Comparison of ENCODE assay signal across 24 cellular contexts in genomic region chr10:12360461-12360860, GRCh38.
"Had no signal": no experiment of that assay in that cellular context is flagged by ENCODE, and none has a peak within 500 bp of the region (broad histone marks: within the 10 kb centered on the region; RNA-seq: fewer than 3 reads in every experiment).

No MANE protein-coding gene starts in this region.

- H3K9me3 Mint-ChIP-seq: activated naive CD8-positive, alpha-beta T cell treated with anti-CD3 and anti-CD28 coated beads, Interleukin-2, amount 10 ng/mL, durations not matched to agents 7 days and 5 days; activated T-cell treated with anti-CD3 and anti-CD28 coated beads, Interleukin-2, amount 50 U/mL, for 4 hours; activated T-helper 2 cell treated with anti-CD3 and anti-CD28 coated beads, Interferon-gamma antibody, Interleukin-2, Interleukin-4, amounts not matched to agents 10 μg/mL and 5 μg/mL and 100 μg/mL, durations not matched to agents 14 hours and 24 hours and 36 hours; effector memory CD8-positive, alpha-beta T cell; nephron had no signal

- H3K27ac Mint-ChIP-seq: activated CD4-positive, alpha-beta T cell treated with anti-CD3 and anti-CD28 coated beads for 36 hours; activated naive CD8-positive, alpha-beta T cell treated with anti-CD3 and anti-CD28 coated beads, Interleukin-2, amount 10 ng/mL, durations not matched to agents 7 days and 5 days; activated T-helper 2 cell treated with anti-CD3 and anti-CD28 coated beads, Interferon-gamma antibody, Interleukin-2, Interleukin-4, amounts not matched to agents 10 μg/mL and 5 μg/mL and 100 μg/mL, durations not matched to agents 14 hours and 24 hours and 36 hours; nephron had no signal

- H3K27me3 Mint-ChIP-seq: activated CD4-positive, alpha-beta T cell treated with anti-CD3 and anti-CD28 coated beads for 36 hours; effector memory CD8-positive, alpha-beta T cell had no signal

- H3K4me3 ChIP-seq: colonic mucosa, dorsolateral prefrontal cortex, esophagus muscularis mucosa, smooth muscle cell, upper lobe of left lung had no signal

- H3K9me3 ChIP-seq: colonic mucosa, esophagus muscularis mucosa, upper lobe of left lung had no signal

- H3K4me2 ChIP-seq: smooth muscle cell had no signal

- H3K4me3 Mint-ChIP-seq: activated CD4-positive, alpha-beta T cell treated with anti-CD3 and anti-CD28 coated beads for 36 hours; activated naive CD8-positive, alpha-beta T cell treated with anti-CD3 and anti-CD28 coated beads, Interleukin-2, amount 10 ng/mL, durations not matched to agents 7 days and 5 days; activated T-cell treated with anti-CD3 and anti-CD28 coated beads, Interleukin-2, amount 50 U/mL, for 4 hours; effector memory CD8-positive, alpha-beta T cell; nephron had no signal

- H3K27me3 ChIP-seq: colonic mucosa, dorsolateral prefrontal cortex, esophagus muscularis mucosa, upper lobe of left lung had no signal

- H3K36me3 ChIP-seq: colonic mucosa, esophagus muscularis mucosa, upper lobe of left lung, WERI-Rb-1 had no signal

- ATAC-seq: activated CD4-positive, alpha-beta T cell treated with anti-CD3 and anti-CD28 coated beads for 36 hours; activated T-cell treated with anti-CD3 and anti-CD28 coated beads, Interleukin-2, amount 50 U/mL, for 4 hours; effector memory CD8-positive, alpha-beta T cell; left ventricle myocardium superior; sciatic nerve; stimulated activated naive CD8-positive, alpha-beta T cell treated with anti-CD3 and anti-CD28 coated beads, Interleukin-15, Interleukin-2, amounts not matched to agents 100 U/mL and 50 U/mL, for 24 hours had no signal

- H3K27ac ChIP-seq: colonic mucosa, upper lobe of left lung, WERI-Rb-1 had no signal

- H3K4me1 ChIP-seq: upper lobe of left lung had no signal

- DNase-seq: activated CD4-positive, alpha-beta T cell treated with anti-CD3 and anti-CD28 coated beads for 36 hours; activated CD4-positive, alpha-beta T cell treated with anti-CD3 and anti-CD28 coated beads, Interleukin-2, amount 50 U/mL, for 4 hours; activated CD8-positive, alpha-beta memory T cell treated with anti-CD3 and anti-CD28 coated beads for 24 hours; activated CD8-positive, alpha-beta memory T cell treated with anti-CD3 and anti-CD28 coated beads, Interleukin-2, amount 50 U/mL, for 4 hours; activated naive CD4-positive, alpha-beta T cell; activated naive CD8-positive, alpha-beta T cell treated with anti-CD3 and anti-CD28 coated beads, Interleukin-2, amount 10 ng/mL, durations not matched to agents 7 days and 5 days; activated T-cell treated with anti-CD3 and anti-CD28 coated beads, Interleukin-2, amount 50 U/mL, for 4 hours; amniotic stem cell; colonic mucosa; effector memory CD8-positive, alpha-beta T cell; glutamatergic neuron; hippocampal formation; left ventricle myocardium superior; mammary epithelial cell; stimulated activated CD4-positive, alpha-beta T cell treated with anti-CD3 and anti-CD28 coated beads, Interleukin-15, amount 100 ng/mL, for 24 hours; stimulated activated naive CD8-positive, alpha-beta T cell treated with anti-CD3 and anti-CD28 coated beads, Interleukin-15, Interleukin-2, amounts not matched to agents 100 U/mL and 50 U/mL, for 24 hours; upper lobe of left lung; WERI-Rb-1 had no signal
